In genomic region chr20:25160457-25160856, GRCh38 we compare ENCODE assay signal across 13 cellular contexts. TPM values are rescaled to one million over a fixed set of nuclear protein-coding genes. Genes with fewer than 3 reads are reported as not detected.
DNase-seq lines count a peak whose midpoint lies in the region; ATAC-seq and TF ChIP-seq lines count a peak whose summit lies in the region.
"Had no signal": no experiment of that assay in that cellular context is flagged by ENCODE, and none has a peak within 500 bp of the region (broad histone marks: within the 10 kb centered on the region; RNA-seq: fewer than 3 reads in every experiment).

No MANE protein-coding gene starts in this region.

- no peaks in the 10 kb centered on the region for H3K9me2 ChIP-seq in Karpas-422 (replicated peaks; ENCODE audit: insufficient read depth, low read length)

- no peaks in the 10 kb centered on the region for H3K36me3 Mint-ChIP-seq in nephron progenitor cell (ENCODE audit: low read depth)

- no peak overlapping the region for H3K14ac ChIP-seq in trophoblast cell (ENCODE audit: low read length)

- no peak overlapping the region for H3K23ac ChIP-seq in trophoblast cell (ENCODE audit: low read length)

- H3K27ac ChIP-seq in BLaER1 treated with 17β-estradiol and CSF1 and Interleukin-3, amounts not matched to agents 10 nM and 100 nM, result no peak overlapping the region
- H3K27ac ChIP-seq in Karpas-422 (ENCODE audit: low read length) (no peak overlapping the region), trophoblast cell (ENCODE audit: low read depth, low read length) (no peak overlapping the region)
- H3K27ac ChIP-seq: SJCRH30 had no signal

- H2BK120ac ChIP-seq in trophoblast cell (ENCODE audit: insufficient read depth, low read length, poor library complexity), result no peak overlapping the region

- no peaks in the 10 kb centered on the region for H3K4me1 Mint-ChIP-seq in nephron progenitor cell

- no peak overlapping the region for H3K4me3 ChIP-seq in BLaER1 treated with 17β-estradiol and CSF1 and Interleukin-3, amounts not matched to agents 10 nM and 100 nM
- no peak overlapping the region for H3K4me3 ChIP-seq in Karpas-422 (ENCODE audit: low read length)
- no peak overlapping the region for H3K4me3 ChIP-seq in trophoblast cell (ENCODE audit: low read depth, low read length)
- H3K4me3 ChIP-seq: SJCRH30 had no signal

- no peak overlapping the region for H3K4ac ChIP-seq in trophoblast cell (ENCODE audit: low read depth, low read length)

- H2AFZ ChIP-seq in Karpas-422 (ENCODE audit: low read length), result no peak overlapping the region
- no peak overlapping the region for H2AFZ ChIP-seq in trophoblast cell (ENCODE audit: insufficient read depth, low read length, poor library complexity)

- no peak overlapping the region for H4K12ac ChIP-seq in trophoblast cell (ENCODE audit: low read depth, low read length)

- DNase-seq in Karpas-422 (no peak), SHP77 (lab: John Stamatoyannopoulos, UW) (no peak), GM19240 (ENCODE audit: insufficient read length, low spot score) (no peak), nephron progenitor cell (no peak), trophoblast cell (no peak)
- DNase-seq: kidney glomerular epithelial cell, NCI-H2107, SJCRH30 had no signal

- peaks cover 19% of the 10 kb centered on the region for H3K27me3 Mint-ChIP-seq in nephron progenitor cell (ENCODE audit: low read depth, poor library complexity)

- peaks cover 5 to 13% (median 10%) of the 10 kb centered on the region in 10 experiments; a peak in 14 of 20 replicates for H3K4me1 ChIP-seq in BLaER1 treated with 17β-estradiol and CSF1 and Interleukin-3, amounts not matched to agents 10 nM and 100 nM
- H3K4me1 ChIP-seq in Karpas-422 (ENCODE audit: low read length), result peaks cover 24% of the 10 kb centered on the region
- H3K4me1 ChIP-seq in trophoblast cell (ENCODE audit: control insufficient read depth in 1 of 2, insufficient read depth in 2 of 2, low read length in 2 of 2), result no peaks in the 10 kb centered on the region
- H3K4me1 ChIP-seq: SJCRH30 had no signal

- H2BK12ac ChIP-seq in trophoblast cell (ENCODE audit: low read length), result no peak overlapping the region

- H3K27ac Mint-ChIP-seq in nephron progenitor cell, result no peak overlapping the region
- H3K27ac Mint-ChIP-seq: B cell had no signal

- H3K79me2 ChIP-seq in Karpas-422 (ENCODE audit: low read length), result no peaks in the 10 kb centered on the region
- H3K79me2 ChIP-seq in trophoblast cell (ENCODE audit: control insufficient read depth, insufficient read depth, low read length, poor library complexity), result no peaks in the 10 kb centered on the region

- peak overlapping the region in 7 of 11 experiments; percentile 1 to 36 (median 17); a peak in 7 of 22 replicates for H3K4me2 ChIP-seq in BLaER1 treated with 17β-estradiol and CSF1 and Interleukin-3, amounts not matched to agents 10 nM and 100 nM
- H3K4me2 ChIP-seq in Karpas-422 (ENCODE audit: low read depth, low read length, poor library complexity, severe bottlenecking) (peak overlapping the region; percentile 27), trophoblast cell (ENCODE audit: low read length) (no peak overlapping the region)

- H3K18ac ChIP-seq in trophoblast cell (ENCODE audit: low read length), result no peak overlapping the region

- H3K4me3 Mint-ChIP-seq in nephron progenitor cell, result no peak overlapping the region
- H3K4me3 Mint-ChIP-seq: B cell had no signal

- ATAC-seq in GM18861 (IDR thresholded peaks at IDR 0.05; ENCODE audit: unreplicated experiment), result peak; percentile 63
- ATAC-seq in HG02623 (IDR thresholded peaks at IDR 0.05; ENCODE audit: unreplicated experiment), result peak; percentile 48
- ATAC-seq: HCT116 had no signal

- H3K27me3 ChIP-seq in BLaER1 treated with 17β-estradiol and CSF1 and Interleukin-3, amounts not matched to agents 10 nM and 100 nM, result no peaks in the 10 kb centered on the region
- H3K27me3 ChIP-seq in Karpas-422 (ENCODE audit: low read length), result no peaks in the 10 kb centered on the region
- no peaks in the 10 kb centered on the region for H3K27me3 ChIP-seq in trophoblast cell (ENCODE audit: insufficient read depth, low read length)

- no peak overlapping the region for H2BK5ac ChIP-seq in trophoblast cell (ENCODE audit: low read depth, low read length, poor library complexity)

- H4K91ac ChIP-seq in trophoblast cell (ENCODE audit: low read depth, low read length), result no peak overlapping the region

- peaks cover 27 to 30% (median 29%) of the 10 kb centered on the region in 11 experiments for H3K9me3 ChIP-seq in BLaER1 treated with 17β-estradiol and CSF1 and Interleukin-3, amounts not matched to agents 10 nM and 100 nM (replicated peaks in 1 of 11)
- H3K9me3 ChIP-seq in Karpas-422 (ENCODE audit: low read length) (no peaks in the 10 kb centered on the region), trophoblast cell (ENCODE audit: insufficient read depth, low read depth, low read length) (peaks cover 2% of the 10 kb centered on the region)
- H3K9me3 ChIP-seq: SJCRH30 had no signal

- no peaks in the 10 kb centered on the region for H3K36me3 ChIP-seq in BLaER1 treated with 17β-estradiol and CSF1 and Interleukin-3, amounts not matched to agents 10 nM and 100 nM
- H3K36me3 ChIP-seq in Karpas-422 (ENCODE audit: insufficient read depth, low read length), result no peaks in the 10 kb centered on the region
- H3K36me3 ChIP-seq in trophoblast cell (ENCODE audit: control insufficient read depth in 1 of 2, insufficient read depth in 2 of 2, low read length in 2 of 2), result no peaks in the 10 kb centered on the region
- H3K36me3 ChIP-seq: SJCRH30 had no signal

- no CpG with 5 or more reads among the region's 3 CpGs for WGBS in trophoblast cell (ENCODE audit: extremely low coverage, insufficient coverage, insufficient read length)

- peaks cover 17% of the 10 kb centered on the region for H3K9me3 Mint-ChIP-seq in nephron progenitor cell

- H3K79me1 ChIP-seq in trophoblast cell (ENCODE audit: low read length), result no peaks in the 10 kb centered on the region

- no peak for TF ChIP-seq CTCF in nephron progenitor cell (IDR thresholded peaks at IDR 0.05)

- no peaks in the 10 kb centered on the region for H4K20me1 ChIP-seq in BLaER1 treated with 17β-estradiol and CSF1 and Interleukin-3, amounts not matched to agents 10 nM and 100 nM
- no peaks in the 10 kb centered on the region for H4K20me1 ChIP-seq in Karpas-422 (ENCODE audit: insufficient read depth, low read depth, low read length)

- H2AK5ac ChIP-seq in trophoblast cell (ENCODE audit: low read length), result no peak overlapping the region

- no peak overlapping the region for H3K9ac ChIP-seq in BLaER1 treated with 17β-estradiol and CSF1 and Interleukin-3, amounts not matched to agents 10 nM and 100 nM
- H3K9ac ChIP-seq in Karpas-422 (ENCODE audit: low read length) (no peak overlapping the region), trophoblast cell (ENCODE audit: low read length) (no peak overlapping the region)

- H4K8ac ChIP-seq in trophoblast cell (ENCODE audit: low read depth, low read length), result no peak overlapping the region

RNA-seq across cellular contexts. Expression of gene ENTPD6, which starts 35.1 kb away (rescaled TPM):
- 100 and 125 TPM in 2 replicates for total RNA-seq in Karpas-422 (2014; rRNA removed; shearing (Covaris generic); ENCODE audit: low replicate concordance)
- 20.3 and 20.9 TPM in 2 replicates for polyA plus RNA-seq in trophoblast cell (2013)
